24 cellular contexts compared by ENCODE assay signal in the genomic region with DNA sequence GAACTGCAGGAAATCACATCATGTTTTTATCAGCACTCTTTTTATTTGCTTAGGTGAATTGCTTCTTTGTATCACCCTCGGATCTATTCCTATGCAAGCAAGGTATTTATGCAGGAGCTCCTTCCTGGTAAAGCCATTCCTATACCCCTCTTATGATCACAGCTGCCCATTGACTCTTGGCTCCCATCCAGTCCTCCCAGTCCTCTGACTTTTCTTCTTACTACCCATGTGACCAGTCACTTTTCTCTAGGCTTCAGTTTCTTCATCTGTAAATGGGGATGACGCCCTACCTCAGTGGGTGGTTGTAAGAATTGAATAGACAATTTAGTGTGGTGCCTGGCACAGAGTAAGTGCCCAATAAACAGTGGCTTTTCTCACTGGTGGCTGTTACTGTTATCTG.
DNase-seq lines count a peak whose midpoint lies in the region; ATAC-seq, FAIRE-seq and TF ChIP-seq lines count a peak whose summit lies in the region.
"Had no signal": no experiment of that assay in that cellular context is flagged by ENCODE, and none has a peak within 500 bp of the region (broad histone marks: within the 10 kb centered on the region; RNA-seq: fewer than 3 reads in every experiment).

No MANE protein-coding gene starts in this region.

- no peak for FAIRE-seq in pancreas (lab: Jason Lieb, UNC)
- FAIRE-seq: HepG2 had no signal

- no peak overlapping the region for H2AFZ ChIP-seq in H9 (ENCODE audit: low read length)

- no peaks in the 10 kb centered on the region for H4K20me1 ChIP-seq in H9 (ENCODE audit: control insufficient read depth, insufficient read depth, insufficient read length)

- H4K8ac ChIP-seq in H9 (replicated peaks; ENCODE audit: insufficient read length, low read depth, low read length), result no peak overlapping the region

- H3K4me1 Mint-ChIP-seq in H9 (peaks cover 28 to 42% of the 10 kb centered on the region in 2 experiments), WTC11 (peaks cover 55% of the 10 kb centered on the region)
- H3K4me1 Mint-ChIP-seq: CD14-positive monocyte, immature natural killer cell had no signal

- peaks cover 11 to 17% (median 16%) of the 10 kb centered on the region in 3 experiments for H3K36me3 Mint-ChIP-seq in H9 (ENCODE audit: insufficient read depth in 1 of 3, low read depth in 3 of 3)
- H3K36me3 Mint-ChIP-seq in WTC11, result peaks cover 25% of the 10 kb centered on the region
- H3K36me3 Mint-ChIP-seq: CD14-positive monocyte, immature natural killer cell had no signal

- no peak overlapping the region for H3K56ac ChIP-seq in H9 (ENCODE audit: insufficient read length, low read depth, low read length)

- no peak overlapping the region for H3K18ac ChIP-seq in H9 (ENCODE audit: insufficient read length, low read depth, low read length)

- no peak overlapping the region for H2AK5ac ChIP-seq in H9 (ENCODE audit: insufficient read length, low read length)

- H3K4me3 ChIP-seq in pancreas, result no peak overlapping the region
- H3K4me3 ChIP-seq: ascending aorta, left ventricle myocardium inferior, SK-N-MC, vagina had no signal

- H2BK12ac ChIP-seq in H9 (ENCODE audit: insufficient read length, low read depth, low read length), result no peak overlapping the region

- H3K4me1 ChIP-seq in H9 (ENCODE audit: insufficient read depth, low read length) (no peaks in the 10 kb centered on the region; the same call in 1 of the 2 replicates), pancreas (no peaks in the 10 kb centered on the region)
- H3K4me1 ChIP-seq: ascending aorta, left ventricle myocardium inferior, vagina had no signal

- H3K9me3 Mint-ChIP-seq in H9 (peaks cover 9 to 19% of the 10 kb centered on the region in 2 experiments), WTC11 (peaks cover 16% of the 10 kb centered on the region)

- H3K23ac ChIP-seq in H9 (ENCODE audit: insufficient read length, low read depth, low read length), result no peak overlapping the region

- no peaks in the 10 kb centered on the region for H3K27me3 Mint-ChIP-seq in H9 (ENCODE audit: low read depth)
- no peaks in the 10 kb centered on the region for H3K27me3 Mint-ChIP-seq in WTC11 (ENCODE audit: low read depth)

- peak; percentile 75 for ATAC-seq in WTC11
- peak in 3 of 4 donors; percentile 32 to 39 (median 32) for ATAC-seq in pancreas
- no peak for ATAC-seq in GM21528 (IDR thresholded peaks at IDR 0.05; ENCODE audit: low FRiP score, unreplicated experiment)
- ATAC-seq: HepG2 had no signal

- WGBS in H9 (ENCODE audit: extremely low coverage, insufficient read length, low lambda C conversion rate), result no CpG with 5 or more reads among the region's 2 CpGs
- 43 to 46% methylated on average over 2 of the region's 2 CpGs for WGBS in pancreas, 2 donors

- TF ChIP-seq CTCF in H9 (conservative IDR thresholded peaks at IDR 0.05) (no peak), WTC11 (IDR thresholded peaks at IDR 0.05) (no peak), pancreas (IDR thresholded peaks at IDR 0.05) (no peak)

- H3K79me2 ChIP-seq in H9 (ENCODE audit: insufficient read depth, low read length), result no peaks in the 10 kb centered on the region; the same call in 1 of the 2 replicates

- H2BK120ac ChIP-seq in H9 (ENCODE audit: low read depth, low read length, poor library complexity, severe bottlenecking), result no peak overlapping the region

- H3K27me3 ChIP-seq in H9 (ENCODE audit: insufficient read depth, low read length), result no peaks in the 10 kb centered on the region
- no peaks in the 10 kb centered on the region for H3K27me3 ChIP-seq in pancreas
- H3K27me3 ChIP-seq: ascending aorta, vagina had no signal

- H4K5ac ChIP-seq in H9 (ENCODE audit: insufficient read length, low read depth, low read length), result no peak overlapping the region

- DNase-seq in H9 (no peak), NCI-H2196 treated with DMSO at 0.1 percent for 48 hours (lab: John Stamatoyannopoulos, UW; ENCODE audit: unreplicated experiment) (peak; percentile 46), WTC11 (ENCODE audit: low spot score) (no peak), pancreas (no peak), kidney tubule cell (ENCODE audit: low spot score) (no peak), GM03348 (ENCODE audit: low spot score) (no peak)
- DNase-seq: activated CD4-positive, alpha-beta T cell treated with anti-CD3 and anti-CD28 coated beads, Interleukin-2, amount 50 U/mL, for 4 hours; activated CD8-positive, alpha-beta memory T cell treated with anti-CD3 and anti-CD28 coated beads, Interleukin-2, amount 50 U/mL, for 4 hours; central memory CD4-positive, alpha-beta T cell; GF-D8; immature natural killer cell; left ventricle myocardium inferior; midbrain; T-helper 2 cell; WERI-Rb-1 had no signal

- no peak overlapping the region for H3K9ac ChIP-seq in H9 (ENCODE audit: extremely low read depth, insufficient read length, low read length)

- no peak overlapping the region; a peak in 1 of 5 replicates for H3K4me3 Mint-ChIP-seq in H9
- H3K4me3 Mint-ChIP-seq in WTC11, result no peak overlapping the region
- H3K4me3 Mint-ChIP-seq: activated naive CD8-positive, alpha-beta T cell; immature natural killer cell had no signal

- no peak overlapping the region for H2BK15ac ChIP-seq in H9 (ENCODE audit: low read depth, low read length)

- no peak overlapping the region for H2BK20ac ChIP-seq in H9 (ENCODE audit: low read depth, low read length, poor library complexity, severe bottlenecking)

- H3K27ac ChIP-seq in H9 (ENCODE audit: insufficient read length, low read depth, low read length), result no peak overlapping the region
- no peak overlapping the region for H3K27ac ChIP-seq in pancreas
- H3K27ac ChIP-seq: ascending aorta, epithelial cell of prostate, left ventricle myocardium inferior, SK-N-MC, vagina, WERI-Rb-1 had no signal

- H3K36me3 ChIP-seq in pancreas, result no peaks in the 10 kb centered on the region
- H3K36me3 ChIP-seq: ascending aorta, left ventricle myocardium inferior, vagina, WERI-Rb-1 had no signal

- no peak overlapping the region for H3K4me2 ChIP-seq in H9 (ENCODE audit: insufficient read depth, insufficient read length, low read length)

- POLR2A ChIA-PET in WTC11 (lab: Charles Lee), result no interaction called here

- intact Hi-C loops in pancreas (cut with DNase I), result no loop called here

- H4K91ac ChIP-seq in H9 (ENCODE audit: insufficient read length, low read depth, low read length), result no peak overlapping the region

- no peaks in the 10 kb centered on the region for H3K79me1 ChIP-seq in H9 (ENCODE audit: insufficient read depth, low read depth, low read length, poor library complexity, severe bottlenecking)

- H3K9me3 ChIP-seq in H9 (ENCODE audit: control insufficient read depth, low read depth, low read length) (peaks cover 3% of the 10 kb centered on the region), pancreas (no peaks in the 10 kb centered on the region)
- H3K9me3 ChIP-seq: vagina had no signal

- no peak overlapping the region for H2BK5ac ChIP-seq in H9 (ENCODE audit: insufficient read length, low read length)

- H3K14ac ChIP-seq in H9 (ENCODE audit: insufficient read depth, low read length), result no peak overlapping the region

- no peak overlapping the region for H3K4ac ChIP-seq in H9 (ENCODE audit: low read depth, low read length)

- H3K23me2 ChIP-seq in H9 (ENCODE audit: insufficient read length, low read depth, low read length, poor library complexity, severe bottlenecking), result no peaks in the 10 kb centered on the region

- CTCF ChIA-PET in WTC11 (lab: Charles Lee), result interaction anchor here (0.5 to 1.3 kb wide), 3 partner anchors 50 to 687 kb away, joined by 3 to 6 read pairs (median 4); no protein-coding TSS in a partner anchor

- no peak overlapping the region for H3T11ph ChIP-seq in H9 (ENCODE audit: low read length)

- peak overlapping the region; percentile 11 to 92 (median 28); a peak in 6 of 7 replicates for H3K27ac Mint-ChIP-seq in H9
- peak overlapping the region; percentile 77 for H3K27ac Mint-ChIP-seq in WTC11
- H3K27ac Mint-ChIP-seq: activated naive CD8-positive, alpha-beta T cell; activated T-helper 2 cell treated with anti-CD3 and anti-CD28 coated beads, Interferon-gamma antibody, Interleukin-2, Interleukin-4, amounts not matched to agents 10 μg/mL and 5 μg/mL and 100 μg/mL, durations not matched to agents 14 hours and 24 hours and 36 hours; CD14-positive monocyte; immature natural killer cell had no signal

TF ChIP-seq in WTC11, 78 proteins besides CTCF, POLR2A, EP300 and RAD21:
- no peak for TF ChIP-seq OVOL2 (CRISPR knock-in tag; IDR thresholded peaks at IDR 0.05; ENCODE audit: borderline replicate concordance)
- TF ChIP-seq, protein P1, sequence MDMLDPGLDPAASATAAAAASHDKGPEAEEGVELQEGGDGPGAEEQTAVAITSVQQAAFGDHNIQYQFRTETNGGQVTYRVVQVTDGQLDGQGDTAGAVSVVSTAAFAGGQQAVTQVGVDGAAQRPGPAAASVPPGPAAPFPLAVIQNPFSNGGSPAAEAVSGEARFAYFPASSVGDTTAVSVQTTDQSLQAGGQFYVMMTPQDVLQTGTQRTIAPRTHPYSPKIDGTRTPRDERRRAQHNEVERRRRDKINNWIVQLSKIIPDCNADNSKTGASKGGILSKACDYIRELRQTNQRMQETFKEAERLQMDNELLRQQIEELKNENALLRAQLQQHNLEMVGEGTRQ (CRISPR knock-in tag; IDR thresholded peaks at IDR 0.05), result peak; percentile 51; the same call in 1 of the 2 replicates
TF ChIP-seq in WTC11: peak in this region for 1.
